Comparison of ENCODE assay signal across 1 cellular context in the genomic region with DNA sequence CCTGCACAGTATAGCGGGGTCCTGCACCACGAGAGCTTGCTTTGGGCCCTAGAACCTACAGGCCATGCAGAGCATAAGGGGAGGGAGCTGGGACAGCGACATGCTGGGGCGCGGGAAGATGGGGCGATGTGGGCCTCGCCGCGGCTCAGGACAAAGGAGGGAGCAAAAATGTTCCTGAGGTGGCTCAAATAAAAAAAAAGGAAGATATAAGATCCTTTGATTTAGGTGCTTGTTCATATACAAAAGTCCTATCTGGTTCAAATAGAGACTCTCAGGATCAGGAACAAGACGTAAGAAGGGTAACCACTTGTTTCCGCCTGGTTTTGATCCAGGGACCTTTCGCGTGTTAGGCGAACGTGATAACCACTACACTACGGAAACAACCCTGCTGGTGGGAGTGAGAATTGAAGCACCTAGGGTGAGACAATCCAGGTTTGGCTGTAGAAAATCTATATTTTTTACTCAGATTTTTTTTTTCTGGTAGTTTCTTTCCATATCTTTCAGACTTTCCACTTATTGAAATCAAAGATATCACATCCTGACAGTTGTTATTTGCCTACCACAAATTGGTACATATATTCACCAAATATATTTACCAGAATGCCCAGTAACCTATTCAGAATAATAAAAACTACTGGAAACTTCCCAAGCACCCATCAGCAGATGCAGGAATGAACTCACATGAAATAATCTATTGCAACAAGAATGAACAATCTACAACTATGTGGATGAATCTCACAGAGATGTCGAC.
A peak's percentile ranks its signal among the peaks of the same experiment; 100 is the strongest.
TF ChIP-seq lines count a peak whose summit lies in the region.

No MANE protein-coding gene starts in this region.

TF ChIP-seq in K562, 482 proteins besides CTCF, POLR2A, EP300 and RAD21 (continued from another document and continues in another):
- TF ChIP-seq, protein P1, sequence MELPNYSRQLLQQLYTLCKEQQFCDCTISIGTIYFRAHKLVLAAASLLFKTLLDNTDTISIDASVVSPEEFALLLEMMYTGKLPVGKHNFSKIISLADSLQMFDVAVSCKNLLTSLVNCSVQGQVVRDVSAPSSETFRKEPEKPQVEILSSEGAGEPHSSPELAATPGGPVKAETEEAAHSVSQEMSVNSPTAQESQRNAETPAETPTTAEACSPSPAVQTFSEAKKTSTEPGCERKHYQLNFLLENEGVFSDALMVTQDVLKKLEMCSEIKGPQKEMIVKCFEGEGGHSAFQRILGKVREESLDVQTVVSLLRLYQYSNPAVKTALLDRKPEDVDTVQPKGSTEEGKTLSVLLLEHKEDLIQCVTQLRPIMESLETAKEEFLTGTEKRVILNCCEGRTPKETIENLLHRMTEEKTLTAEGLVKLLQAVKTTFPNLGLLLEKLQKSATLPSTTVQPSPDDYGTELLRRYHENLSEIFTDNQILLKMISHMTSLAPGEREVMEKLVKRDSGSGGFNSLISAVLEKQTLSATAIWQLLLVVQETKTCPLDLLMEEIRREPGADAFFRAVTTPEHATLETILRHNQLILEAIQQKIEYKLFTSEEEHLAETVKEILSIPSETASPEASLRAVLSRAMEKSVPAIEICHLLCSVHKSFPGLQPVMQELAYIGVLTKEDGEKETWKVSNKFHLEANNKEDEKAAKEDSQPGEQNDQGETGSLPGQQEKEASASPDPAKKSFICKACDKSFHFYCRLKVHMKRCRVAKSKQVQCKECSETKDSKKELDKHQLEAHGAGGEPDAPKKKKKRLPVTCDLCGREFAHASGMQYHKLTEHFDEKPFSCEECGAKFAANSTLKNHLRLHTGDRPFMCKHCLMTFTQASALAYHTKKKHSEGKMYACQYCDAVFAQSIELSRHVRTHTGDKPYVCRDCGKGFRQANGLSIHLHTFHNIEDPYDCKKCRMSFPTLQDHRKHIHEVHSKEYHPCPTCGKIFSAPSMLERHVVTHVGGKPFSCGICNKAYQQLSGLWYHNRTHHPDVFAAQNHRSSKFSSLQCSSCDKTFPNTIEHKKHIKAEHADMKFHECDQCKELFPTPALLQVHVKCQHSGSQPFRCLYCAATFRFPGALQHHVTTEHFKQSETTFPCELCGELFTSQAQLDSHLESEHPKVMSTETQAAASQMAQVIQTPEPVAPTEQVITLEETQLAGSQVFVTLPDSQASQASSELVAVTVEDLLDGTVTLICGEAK (IDR thresholded peaks at IDR 0.05), result peak; percentile 79
- TF ChIP-seq, protein P1 (CRISPR knock-in tag; IDR thresholded peaks at IDR 0.05), result no peak
- TF ChIP-seq, protein P2, sequence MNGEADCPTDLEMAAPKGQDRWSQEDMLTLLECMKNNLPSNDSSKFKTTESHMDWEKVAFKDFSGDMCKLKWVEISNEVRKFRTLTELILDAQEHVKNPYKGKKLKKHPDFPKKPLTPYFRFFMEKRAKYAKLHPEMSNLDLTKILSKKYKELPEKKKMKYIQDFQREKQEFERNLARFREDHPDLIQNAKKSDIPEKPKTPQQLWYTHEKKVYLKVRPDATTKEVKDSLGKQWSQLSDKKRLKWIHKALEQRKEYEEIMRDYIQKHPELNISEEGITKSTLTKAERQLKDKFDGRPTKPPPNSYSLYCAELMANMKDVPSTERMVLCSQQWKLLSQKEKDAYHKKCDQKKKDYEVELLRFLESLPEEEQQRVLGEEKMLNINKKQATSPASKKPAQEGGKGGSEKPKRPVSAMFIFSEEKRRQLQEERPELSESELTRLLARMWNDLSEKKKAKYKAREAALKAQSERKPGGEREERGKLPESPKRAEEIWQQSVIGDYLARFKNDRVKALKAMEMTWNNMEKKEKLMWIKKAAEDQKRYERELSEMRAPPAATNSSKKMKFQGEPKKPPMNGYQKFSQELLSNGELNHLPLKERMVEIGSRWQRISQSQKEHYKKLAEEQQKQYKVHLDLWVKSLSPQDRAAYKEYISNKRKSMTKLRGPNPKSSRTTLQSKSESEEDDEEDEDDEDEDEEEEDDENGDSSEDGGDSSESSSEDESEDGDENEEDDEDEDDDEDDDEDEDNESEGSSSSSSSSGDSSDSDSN (IDR thresholded peaks at IDR 0.05; ENCODE audit: borderline replicate concordance in 1 of 2, low read depth in 2 of 2, low read length in 2 of 2), result peak in 1 of 2 experiments; percentile 56; a peak in 1 of 4 replicates
- peak; percentile 11; the same call in 1 of the 2 replicates for TF ChIP-seq NCOR1 (IDR thresholded peaks at IDR 0.05)
- TF ChIP-seq U2AF2 (optimal IDR thresholded peaks at IDR 0.05; ENCODE audit: low read depth, low read length), result no peak
- no peak for TF ChIP-seq GATA2 (CRISPR knock-in tag; IDR thresholded peaks at IDR 0.05)
- peak; percentile 58 for TF ChIP-seq HDAC3 (IDR thresholded peaks at IDR 0.05; ENCODE audit: borderline replicate concordance, partially characterized antibody)
- TF ChIP-seq PBX2 (CRISPR knock-in tag; IDR thresholded peaks at IDR 0.05; ENCODE audit: low read depth), result no peak
- TF ChIP-seq PBX2 (tag; conservative IDR thresholded peaks at IDR 0.05; ENCODE audit: low read depth), result no peak
- no peak for TF ChIP-seq ZFPM2 (CRISPR knock-in tag; IDR thresholded peaks at IDR 0.05)
- TF ChIP-seq, protein P3, sequence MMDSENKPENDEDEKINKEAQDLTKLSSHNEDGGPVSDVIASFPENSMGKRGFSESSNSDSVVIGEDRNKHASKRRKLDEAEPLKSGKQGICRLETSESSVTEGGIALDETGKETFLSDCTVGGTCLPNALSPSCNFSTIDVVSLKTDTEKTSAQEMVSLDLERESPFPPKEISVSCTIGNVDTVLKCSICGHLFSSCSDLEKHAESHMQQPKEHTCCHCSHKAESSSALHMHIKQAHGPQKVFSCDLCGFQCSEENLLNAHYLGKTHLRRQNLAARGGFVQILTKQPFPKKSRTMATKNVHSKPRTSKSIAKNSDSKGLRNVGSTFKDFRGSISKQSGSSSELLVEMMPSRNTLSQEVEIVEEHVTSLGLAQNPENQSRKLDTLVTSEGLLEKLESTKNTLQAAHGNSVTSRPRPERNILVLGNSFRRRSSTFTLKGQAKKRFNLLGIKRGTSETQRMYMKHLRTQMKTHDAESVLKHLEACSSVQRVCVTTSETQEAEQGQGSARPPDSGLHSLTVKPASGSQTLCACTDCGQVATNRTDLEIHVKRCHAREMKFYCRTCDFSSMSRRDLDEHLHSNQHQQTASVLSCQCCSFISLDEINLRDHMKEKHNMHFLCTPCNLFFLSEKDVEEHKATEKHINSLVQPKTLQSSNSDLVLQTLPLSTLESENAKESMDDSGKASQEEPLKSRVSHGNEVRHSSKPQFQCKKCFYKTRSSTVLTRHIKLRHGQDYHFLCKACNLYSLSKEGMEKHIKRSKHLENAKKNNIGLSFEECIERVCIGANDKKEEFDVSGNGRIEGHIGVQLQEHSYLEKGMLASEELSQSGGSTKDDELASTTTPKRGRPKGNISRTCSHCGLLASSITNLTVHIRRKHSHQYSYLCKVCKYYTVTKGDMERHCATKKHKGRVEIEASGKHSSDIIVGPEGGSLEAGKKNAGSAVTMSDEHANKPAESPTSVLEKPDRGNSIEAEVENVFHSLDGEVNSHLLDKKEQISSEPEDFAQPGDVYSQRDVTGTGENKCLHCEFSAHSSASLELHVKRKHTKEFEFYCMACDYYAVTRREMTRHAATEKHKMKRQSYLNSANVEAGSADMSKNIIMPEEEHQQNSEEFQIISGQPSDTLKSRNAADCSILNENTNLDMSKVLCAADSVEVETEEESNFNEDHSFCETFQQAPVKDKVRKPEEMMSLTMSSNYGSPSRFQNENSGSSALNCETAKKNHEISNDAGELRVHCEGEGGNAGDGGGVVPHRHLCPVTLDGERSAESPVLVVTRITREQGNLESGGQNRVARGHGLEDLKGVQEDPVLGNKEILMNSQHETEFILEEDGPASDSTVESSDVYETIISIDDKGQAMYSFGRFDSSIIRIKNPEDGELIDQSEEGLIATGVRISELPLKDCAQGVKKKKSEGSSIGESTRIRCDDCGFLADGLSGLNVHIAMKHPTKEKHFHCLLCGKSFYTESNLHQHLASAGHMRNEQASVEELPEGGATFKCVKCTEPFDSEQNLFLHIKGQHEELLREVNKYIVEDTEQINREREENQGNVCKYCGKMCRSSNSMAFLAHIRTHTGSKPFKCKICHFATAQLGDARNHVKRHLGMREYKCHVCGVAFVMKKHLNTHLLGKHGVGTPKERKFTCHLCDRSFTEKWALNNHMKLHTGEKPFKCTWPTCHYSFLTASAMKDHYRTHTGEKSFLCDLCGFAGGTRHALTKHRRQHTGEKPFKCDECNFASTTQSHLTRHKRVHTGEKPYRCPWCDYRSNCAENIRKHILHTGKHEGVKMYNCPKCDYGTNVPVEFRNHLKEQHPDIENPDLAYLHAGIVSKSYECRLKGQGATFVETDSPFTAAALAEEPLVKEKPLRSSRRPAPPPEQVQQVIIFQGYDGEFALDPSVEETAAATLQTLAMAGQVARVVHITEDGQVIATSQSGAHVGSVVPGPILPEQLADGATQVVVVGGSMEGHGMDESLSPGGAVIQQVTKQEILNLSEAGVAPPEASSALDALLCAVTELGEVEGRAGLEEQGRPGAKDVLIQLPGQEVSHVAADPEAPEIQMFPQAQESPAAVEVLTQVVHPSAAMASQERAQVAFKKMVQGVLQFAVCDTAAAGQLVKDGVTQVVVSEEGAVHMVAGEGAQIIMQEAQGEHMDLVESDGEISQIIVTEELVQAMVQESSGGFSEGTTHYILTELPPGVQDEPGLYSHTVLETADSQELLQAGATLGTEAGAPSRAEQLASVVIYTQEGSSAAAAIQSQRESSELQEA (IDR thresholded peaks at IDR 0.05; ENCODE audit: low read depth), result peak; percentile 76
- TF ChIP-seq, protein P4, sequence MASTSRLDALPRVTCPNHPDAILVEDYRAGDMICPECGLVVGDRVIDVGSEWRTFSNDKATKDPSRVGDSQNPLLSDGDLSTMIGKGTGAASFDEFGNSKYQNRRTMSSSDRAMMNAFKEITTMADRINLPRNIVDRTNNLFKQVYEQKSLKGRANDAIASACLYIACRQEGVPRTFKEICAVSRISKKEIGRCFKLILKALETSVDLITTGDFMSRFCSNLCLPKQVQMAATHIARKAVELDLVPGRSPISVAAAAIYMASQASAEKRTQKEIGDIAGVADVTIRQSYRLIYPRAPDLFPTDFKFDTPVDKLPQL (IDR thresholded peaks at IDR 0.05; ENCODE audit: extremely low read depth, insufficient read length), result no peak
- TF ChIP-seq, protein P5, sequence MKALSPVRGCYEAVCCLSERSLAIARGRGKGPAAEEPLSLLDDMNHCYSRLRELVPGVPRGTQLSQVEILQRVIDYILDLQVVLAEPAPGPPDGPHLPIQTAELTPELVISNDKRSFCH (CRISPR knock-in tag; IDR thresholded peaks at IDR 0.05), result no peak
- TF ChIP-seq, protein P5 (tag; IDR thresholded peaks at IDR 0.05), result 0 out of 2 replicates have a peak, but pooled peaks have one; percentile 48
- TF ChIP-seq NBN (IDR thresholded peaks at IDR 0.05; ENCODE audit: low read depth), result peak; percentile 69; the same call in 1 of the 2 replicates
- peak; percentile 74 for TF ChIP-seq BDP1 (IDR thresholded peaks at IDR 0.05; ENCODE audit: insufficient read depth, insufficient read length)
- TF ChIP-seq ZNF766 (CRISPR knock-in tag; conservative IDR thresholded peaks at IDR 0.05), result no peak
- peak; percentile 43 for TF ChIP-seq ZBTB8A (IDR thresholded peaks at IDR 0.05; ENCODE audit: partially characterized antibody)
- TF ChIP-seq RCOR1 (IDR thresholded peaks at IDR 0.05; ENCODE audit: borderline replicate concordance in 1 of 2, low read depth in 2 of 2, low read length in 2 of 2), result peak in 1 of 2 experiments; percentile 83; a peak in 1 of 4 replicates
- TF ChIP-seq ZFP1 (CRISPR knock-in tag; IDR thresholded peaks at IDR 0.05), result no peak
- TF ChIP-seq, protein P6, sequence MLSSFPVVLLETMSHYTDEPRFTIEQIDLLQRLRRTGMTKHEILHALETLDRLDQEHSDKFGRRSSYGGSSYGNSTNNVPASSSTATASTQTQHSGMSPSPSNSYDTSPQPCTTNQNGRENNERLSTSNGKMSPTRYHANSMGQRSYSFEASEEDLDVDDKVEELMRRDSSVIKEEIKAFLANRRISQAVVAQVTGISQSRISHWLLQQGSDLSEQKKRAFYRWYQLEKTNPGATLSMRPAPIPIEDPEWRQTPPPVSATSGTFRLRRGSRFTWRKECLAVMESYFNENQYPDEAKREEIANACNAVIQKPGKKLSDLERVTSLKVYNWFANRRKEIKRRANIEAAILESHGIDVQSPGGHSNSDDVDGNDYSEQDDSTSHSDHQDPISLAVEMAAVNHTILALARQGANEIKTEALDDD (IDR thresholded peaks at IDR 0.05), result peak; percentile 85
- 0 out of 2 replicates have a peak, but pooled peaks have one; percentile 25 for TF ChIP-seq GATAD2A (IDR thresholded peaks at IDR 0.05)
- TF ChIP-seq GABPA (tag; conservative IDR thresholded peaks at IDR 0.05; ENCODE audit: low read depth), result no peak
- peak; percentile 50 for TF ChIP-seq L3MBTL2 (IDR thresholded peaks at IDR 0.05)
